Comparison of ENCODE assay signal across 16 cellular contexts in genomic region chr4:102543030-102543505, GRCh38. TPM values are rescaled to one million over a fixed set of nuclear protein-coding genes. Genes with fewer than 3 reads are reported as not detected.
DNase-seq lines count a peak whose midpoint lies in the region; ATAC-seq and TF ChIP-seq lines count a peak whose summit lies in the region.
"Had no signal": no experiment of that assay in that cellular context is flagged by ENCODE, and none has a peak within 500 bp of the region (broad histone marks: within the 10 kb centered on the region; RNA-seq: fewer than 3 reads in every experiment).

No MANE protein-coding gene starts in this region.

- peak overlapping the region; percentile 80 for H3K4me2 ChIP-seq in mammary epithelial cell (ENCODE audit: insufficient read depth, low read depth, low read length)

- H2AFZ ChIP-seq in mammary epithelial cell (ENCODE audit: low read depth, low read length) = peak overlapping the region; percentile 85

- peak overlapping the region; percentile 81 for H3K27ac ChIP-seq in mammary epithelial cell (ENCODE audit: insufficient read depth, low read depth, low read length)
- H3K27ac ChIP-seq: gastrocnemius medialis had no signal

- CTCF ChIA-PET in mammary epithelial cell (lab: Charles Lee; ENCODE audit: low non-redundant PET) (no interaction called here), T-cell (lab: Charles Lee) (interaction anchor here (0.6 to 1.7 kb wide), 4 partner anchors 24 to 103 kb away, joined by 3 to 4 read pairs (median 3); no protein-coding TSS in a partner anchor)

- H3K9me3 Mint-ChIP-seq in nephron progenitor cell = no peaks in the 10 kb centered on the region
- H3K9me3 Mint-ChIP-seq in T-cell = no peaks in the 10 kb centered on the region
- H3K9me3 Mint-ChIP-seq: stimulated activated naive CD8-positive, alpha-beta T cell treated with anti-CD3 and anti-CD28 coated beads, Interleukin-15, Interleukin-2, amounts not matched to agents 100 ng/mL and 50 ng/mL, for 24 hours had no signal

- BruUV-seq in mammary epithelial cell (replicated peaks; lab: Mats Ljungman, UMichigan) = no TSS peak

- peak overlapping the region; percentile 56 for H3K9ac ChIP-seq in mammary epithelial cell (ENCODE audit: insufficient read depth, low read length)

- no peaks in the 10 kb centered on the region for H3K9me3 ChIP-seq in mammary epithelial cell (replicated peaks; ENCODE audit: insufficient read depth, low read length)
- H3K9me3 ChIP-seq: gastrocnemius medialis, HAP-1 had no signal

- H3K36me3 ChIP-seq in mammary epithelial cell (ENCODE audit: insufficient read depth, low read length) = peaks cover 4% of the 10 kb centered on the region
- H3K36me3 ChIP-seq: gastrocnemius medialis, HAP-1 had no signal

- peak overlapping the region in 1 of 3 experiments; percentile 11 for H3K4me3 ChIP-seq in mammary epithelial cell (replicated peaks in 1 of 3; ENCODE audit: insufficient read depth in 1 of 3, low read depth in 2 of 3, low read length in 3 of 3)
- H3K4me3 ChIP-seq: gastrocnemius medialis, HAP-1, lung had no signal

- peaks cover 16% of the 10 kb centered on the region for H3K4me1 ChIP-seq in mammary epithelial cell (ENCODE audit: insufficient read depth, low read length)
- H3K4me1 ChIP-seq: HAP-1 had no signal

- H3K4me3 Mint-ChIP-seq in nephron progenitor cell (no peak overlapping the region), T-cell (no peak overlapping the region)
- H3K4me3 Mint-ChIP-seq: stimulated activated naive CD8-positive, alpha-beta T cell treated with anti-CD3 and anti-CD28 coated beads, Interleukin-15, Interleukin-2, amounts not matched to agents 100 ng/mL and 50 ng/mL, for 24 hours had no signal

- H4K20me1 ChIP-seq in mammary epithelial cell (ENCODE audit: insufficient read depth, low read length) = no peaks in the 10 kb centered on the region

- DNase-seq in mammary epithelial cell (peak; percentile 58), nephron progenitor cell (no peak), NCI-H2171 treated with DMSO at 0.1 percent for 48 hours (lab: John Stamatoyannopoulos, UW) (no peak), T-cell (no peak), KG1 (lab: John Stamatoyannopoulos, UW) (no peak)
- DNase-seq: activated CD8-positive, alpha-beta memory T cell treated with anti-CD3 and anti-CD28 coated beads for 24 hours; DMS 273 treated with DMSO at 0.1 percent for 48 hours; gastrocnemius medialis; RPMI8226; small intestine had no signal

- H3K79me2 ChIP-seq in mammary epithelial cell (ENCODE audit: insufficient read depth, low read length) = peaks cover 18% of the 10 kb centered on the region

- WGBS in mammary epithelial cell (ENCODE audit: low coverage, missing lambda C conversion rate) = 12% methylated on average over 5 of the region's 5 CpGs

- peak; percentile 89 for ATAC-seq in GM18517 (IDR thresholded peaks at IDR 0.05; ENCODE audit: unreplicated experiment)
- ATAC-seq in GM21390 (IDR thresholded peaks at IDR 0.05; ENCODE audit: unreplicated experiment) = peak; percentile 83
- peak; percentile 79 for ATAC-seq in HG03095 (IDR thresholded peaks at IDR 0.05; ENCODE audit: unreplicated experiment)
- ATAC-seq in T-cell (replicated peaks in 1 of 4) = no peak
- ATAC-seq: gastrocnemius medialis had no signal

- no peak overlapping the region for H3K27ac Mint-ChIP-seq in nephron progenitor cell
- H3K27ac Mint-ChIP-seq in T-cell = no peak overlapping the region
- H3K27ac Mint-ChIP-seq: stimulated activated naive CD8-positive, alpha-beta T cell treated with anti-CD3 and anti-CD28 coated beads, Interleukin-15, Interleukin-2, amounts not matched to agents 100 ng/mL and 50 ng/mL, for 24 hours had no signal

- no peaks in the 10 kb centered on the region for H3K27me3 Mint-ChIP-seq in nephron progenitor cell (ENCODE audit: low read depth, poor library complexity)
- no peaks in the 10 kb centered on the region for H3K27me3 Mint-ChIP-seq in T-cell
- H3K27me3 Mint-ChIP-seq: stimulated activated naive CD8-positive, alpha-beta T cell treated with anti-CD3 and anti-CD28 coated beads, Interleukin-15, Interleukin-2, amounts not matched to agents 100 ng/mL and 50 ng/mL, for 24 hours had no signal

- intact Hi-C loops in mammary epithelial cell (cut with micrococcal nuclease) = loop anchor here (2.0 kb wide), 1 partner anchor 20 kb away; no protein-coding TSS in a partner anchor

- dilution Hi-C loops in mammary epithelial cell (cut with HindIII; ENCODE audit: low sequenced_read_pairs) = no loop called here

- H3K36me3 Mint-ChIP-seq in nephron progenitor cell (ENCODE audit: low read depth) (no peaks in the 10 kb centered on the region), T-cell (peaks cover 65% of the 10 kb centered on the region)

- no peaks in the 10 kb centered on the region for H3K27me3 ChIP-seq in mammary epithelial cell (ENCODE audit: insufficient read depth, low read length)
- H3K27me3 ChIP-seq: gastrocnemius medialis had no signal

- TF ChIP-seq CTCF in mammary epithelial cell (conservative IDR thresholded peaks at IDR 0.05 in 1 of 2, IDR thresholded peaks at IDR 0.05 in 1 of 2; ENCODE audit: extremely low read depth in 1 of 2, insufficient read depth in 1 of 2, low read depth in 1 of 2, low read length in 2 of 2) (no peak), nephron progenitor cell (IDR thresholded peaks at IDR 0.05) (no peak)

- H3K4me1 Mint-ChIP-seq in nephron progenitor cell = no peaks in the 10 kb centered on the region
- H3K4me1 Mint-ChIP-seq in T-cell = peaks cover 44 to 65% (median 58%) of the 10 kb centered on the region in 3 donors

- POLR2A ChIA-PET in T-cell (lab: Charles Lee) = interaction anchor here (0.7 to 2.2 kb wide), 5 partner anchors 8 to 326 kb away, joined by 3 to 16 read pairs (median 5); partner anchors contain the start of gene CISD2 (in 1 of the 2)

- in situ Hi-C loops in mammary epithelial cell (cut with MboI; ENCODE audit: low sequenced_read_pairs in 2 of 2) = no loop called here

RNA-seq across cellular contexts. Expression of gene NFKB1, which starts 41.9 kb away (rescaled TPM):
- total RNA-seq in mammary epithelial cell = 10 to 100 TPM; 23.5 to 52.9 TPM
- 25.5 TPM for polyA plus RNA-seq in mammary epithelial cell
- polyA minus RNA-seq in mammary epithelial cell = 40.6 TPM
- 100 to 1,000 TPM in 2 of 5 donors, 10 to 100 TPM in 3; 83.0 to 185 (median 92.1) TPM for total RNA-seq in T-cell

Comparison
In these comparisons a context has a peak if more than half of its experiments do, and no peak if none do; other contexts are left out.
1. ATAC-seq: peak in GM18517 (single experiment), GM21390 (single experiment) and HG03095 (single experiment); none in T-cell (0 of 4).